Comparison of ENCODE assay signal across 15 cellular contexts in genomic region chr14:96103560-96104460, GRCh38.
A peak's percentile ranks its signal among the peaks of the same experiment; 100 is the strongest.
DNase-seq lines count a peak whose midpoint lies in the region; ATAC-seq, FAIRE-seq and TF ChIP-seq lines count a peak whose summit lies in the region.
"Had no signal": no experiment of that assay in that cellular context is flagged by ENCODE, and none has a peak within 500 bp of the region (broad histone marks: within the 10 kb centered on the region; RNA-seq: fewer than 3 reads in every experiment).

No MANE protein-coding gene starts in this region.

- H3K4me1 ChIP-seq in RWPE2 (ENCODE audit: insufficient read depth, poor library complexity, severe bottlenecking) (peaks cover 9% of the 10 kb centered on the region), kidney (ENCODE audit: control insufficient read depth in 1 of 2, insufficient read depth in 1 of 2, low read depth in 1 of 2, low read length in 2 of 2) (peaks cover 7 to 11% of the 10 kb centered on the region in 2 donors), stomach (peaks cover 10 to 44% (median 24%) of the 10 kb centered on the region in 4 donors), psoas muscle (no peaks in the 10 kb centered on the region)

- ATAC-seq in RWPE2 (ENCODE audit: low read depth) = no peak
- no peak for ATAC-seq in psoas muscle
- no peak for ATAC-seq in GM21447 (IDR thresholded peaks at IDR 0.05; ENCODE audit: unreplicated experiment)
- ATAC-seq: stimulated activated memory B cell treated with anti-CD40 and anti-IgM and Interleukin-4, amounts not matched to agents 10 μg/mL and 1 μg/mL and 100 μg/mL, for 72 hours had no signal

- H3K27ac ChIP-seq in RWPE2 (ENCODE audit: poor library complexity, severe bottlenecking) (no peak overlapping the region), kidney (ENCODE audit: low read depth in 2 of 2, low read length in 2 of 2) (peak overlapping the region; percentile 63 to 70), stomach (peak overlapping the region in 4 of 5 donors; percentile 76 to 92 (median 80)), psoas muscle (no peak overlapping the region)

- TF ChIP-seq CTCF in RWPE2 (IDR thresholded peaks at IDR 0.05; ENCODE audit: poor library complexity, severe bottlenecking) (no peak), kidney (IDR thresholded peaks at IDR 0.05; ENCODE audit: borderline replicate concordance, extremely low read depth, insufficient read depth) (no peak), stomach (IDR thresholded peaks at IDR 0.05) (no peak), psoas muscle (IDR thresholded peaks at IDR 0.05) (no peak)

- H3K4me3 ChIP-seq in H7 (ENCODE audit: insufficient read depth, low read depth, low read length) (no peak overlapping the region), RWPE2 (ENCODE audit: severe bottlenecking) (no peak overlapping the region), kidney (ENCODE audit: low read length in 2 of 2) (no peak overlapping the region), stomach (no peak overlapping the region), psoas muscle (no peak overlapping the region)

- H3K9me3 ChIP-seq in RWPE2 (ENCODE audit: severe bottlenecking) = no peaks in the 10 kb centered on the region
- H3K9me3 ChIP-seq in kidney (ENCODE audit: control insufficient read depth in 1 of 2, low read length in 2 of 2) = no peaks in the 10 kb centered on the region
- H3K9me3 ChIP-seq in stomach = no peaks in the 10 kb centered on the region
- H3K9me3 ChIP-seq in psoas muscle = no peaks in the 10 kb centered on the region

- DNase-seq in H7 (peak; percentile 6), RWPE2 (ENCODE audit: low spot score) (peak; percentile 45), kidney (peak; percentile 24), stomach (no peak), NCI-H128 (lab: John Stamatoyannopoulos, UW; ENCODE audit: unreplicated experiment) (no peak), psoas muscle (no peak), iPS-NIHi11 (ENCODE audit: low spot score) (no peak)
- DNase-seq: activated CD4-positive, alpha-beta T cell treated with anti-CD3 and anti-CD28 coated beads for 48 hours; effector CD8-positive, alpha-beta T cell; H9; NCI-H2081 treated with DMSO at 0.1 percent for 48 hours; NK-92 treated with Interleukin-12 subunit alpha and Interleukin-12 subunit beta, amount 100 ng/mL, for 24 hours had no signal

- no peak overlapping the region for H3K9ac ChIP-seq in kidney (ENCODE audit: low read length in 2 of 2)

- 86 to 96% (median 92%) methylated on average over 6 of the region's 6 CpGs for WGBS in stomach, 5 donors
- WGBS in psoas muscle, 3 donors = 90 to 94% (median 92%) methylated on average over 6 of the region's 6 CpGs

- intact Hi-C loops in kidney (cut with DNase I) (no loop called here), stomach (cut with DNase I; ENCODE audit: low total_unique reads) (loop anchor here (5.0 kb wide), 1 partner anchor 173 kb away; no protein-coding TSS in a partner anchor), psoas muscle (cut with DNase I) (no loop called here)

- H3K27me3 ChIP-seq in H7 (ENCODE audit: control insufficient read depth, insufficient read depth, low read length) = no peaks in the 10 kb centered on the region
- H3K27me3 ChIP-seq in RWPE2 (ENCODE audit: insufficient read depth, poor library complexity, severe bottlenecking) = no peaks in the 10 kb centered on the region
- H3K27me3 ChIP-seq in stomach = no peaks in the 10 kb centered on the region
- peaks cover 0 to 19% (median 2%) of the 10 kb centered on the region in 3 donors for H3K27me3 ChIP-seq in psoas muscle (ENCODE audit: insufficient read depth in 3 of 3, low read length in 2 of 3)

- TF ChIP-seq POLR2A in stomach (IDR thresholded peaks at IDR 0.05) = no peak

- no peaks in the 10 kb centered on the region for H3K36me3 ChIP-seq in H7 (replicated peaks; ENCODE audit: control insufficient read depth, insufficient read depth, low read length)
- H3K36me3 ChIP-seq in RWPE2 (ENCODE audit: low read depth) = no peaks in the 10 kb centered on the region
- H3K36me3 ChIP-seq in kidney (ENCODE audit: control insufficient read depth in 1 of 2, insufficient read depth in 2 of 2, low read length in 2 of 2) = no peaks in the 10 kb centered on the region
- H3K36me3 ChIP-seq in stomach = no peaks in the 10 kb centered on the region
- H3K36me3 ChIP-seq in psoas muscle (ENCODE audit: insufficient read depth in 1 of 2, low read depth in 1 of 2) = no peaks in the 10 kb centered on the region

- FAIRE-seq in kidney (lab: Jason Lieb, UNC) = no peak
- FAIRE-seq: small intestine had no signal

- TF ChIP-seq EP300 in stomach (IDR thresholded peaks at IDR 0.05) = no peak

Comparison
In these comparisons a context has a peak if more than half of its experiments do, and no peak if none do; other contexts are left out.
1. DNase-seq: peak in H7 (single experiment), RWPE2 (single experiment) and kidney (single experiment); none in stomach (single experiment), NCI-H128 (single experiment), psoas muscle (0 of 2) and iPS-NIHi11 (single experiment).
2. H3K27ac ChIP-seq: peak in kidney (2 of 2) and stomach (4 of 5); none in RWPE2 (single experiment) and psoas muscle (single experiment).